In genomic region chr1:204344665-204345064, GRCh38 we compare ENCODE assay signal across 22 cellular contexts. TPM values are rescaled to one million over a fixed set of nuclear protein-coding genes. Genes with fewer than 3 reads are reported as not detected.
DNase-seq lines count a peak whose midpoint lies in the region; FAIRE-seq and TF ChIP-seq lines count a peak whose summit lies in the region.
"Had no signal": no experiment of that assay in that cellular context is flagged by ENCODE, and none has a peak within 500 bp of the region (broad histone marks: within the 10 kb centered on the region; RNA-seq: fewer than 3 reads in every experiment).

No MANE protein-coding gene starts in this region.

- TF ChIP-seq EP300 in sigmoid colon (IDR thresholded peaks at IDR 0.05) = no peak

- H3K36me3 ChIP-seq in WERI-Rb-1 = no peaks in the 10 kb centered on the region
- H3K36me3 ChIP-seq in sigmoid colon = no peaks in the 10 kb centered on the region
- H3K36me3 ChIP-seq: gastrocnemius medialis, HAP-1 had no signal

- H3K27ac ChIP-seq in WERI-Rb-1 = peak overlapping the region; percentile 92
- no peak overlapping the region for H3K27ac ChIP-seq in sigmoid colon
- H3K27ac ChIP-seq: gastrocnemius medialis had no signal

- no peaks in the 10 kb centered on the region for H3K27me3 ChIP-seq in WERI-Rb-1 (ENCODE audit: insufficient read depth, low read depth, severe bottlenecking)
- H3K27me3 ChIP-seq in sigmoid colon = peaks cover 0 to 8% (median 0%) of the 10 kb centered on the region in 3 donors
- H3K27me3 ChIP-seq: gastrocnemius medialis had no signal

- no peaks in the 10 kb centered on the region for H3K9me3 ChIP-seq in WERI-Rb-1 (ENCODE audit: severe bottlenecking)
- no peaks in the 10 kb centered on the region for H3K9me3 ChIP-seq in sigmoid colon
- H3K9me3 ChIP-seq: gastrocnemius medialis, HAP-1 had no signal

- TF ChIP-seq CTCF in WERI-Rb-1 (IDR thresholded peaks at IDR 0.05; ENCODE audit: low read depth, low read length) (no peak), sigmoid colon (IDR thresholded peaks at IDR 0.05) (no peak)

- peaks cover 0 to 13% (median 4%) of the 10 kb centered on the region in 4 donors for H3K4me1 ChIP-seq in sigmoid colon
- H3K4me1 ChIP-seq: gastrocnemius medialis, HAP-1 had no signal

- intact Hi-C loops in sigmoid colon (cut with DNase I) = loop anchor here (10.0 kb wide), 1 partner anchor 50 kb away; no protein-coding TSS in a partner anchor

- WGBS in sigmoid colon, 2 donors = 87 to 93% methylated on average over 3 of the region's 3 CpGs

- FAIRE-seq in HTR-8/SVneo (lab: Jason Lieb, UNC) = no peak
- FAIRE-seq in GM12891 (lab: Jason Lieb, UNC) = no peak
- FAIRE-seq: bronchial epithelial cell had no signal

- H3K4me3 ChIP-seq in WERI-Rb-1 (ENCODE audit: low read depth, low read length) (no peak overlapping the region), sigmoid colon (no peak overlapping the region)
- H3K4me3 ChIP-seq: gastrocnemius medialis, HAP-1, smooth muscle cell had no signal

- DNase-seq in NCI-H524 (lab: John Stamatoyannopoulos, UW) = peak; percentile 47 to 72
- DNase-seq in NCI-H524 treated with DMSO at 0.1 percent for 48 hours (lab: John Stamatoyannopoulos, UW) = no peak
- peak; percentile 36 for DNase-seq in HTR-8/SVneo (ENCODE audit: insufficient read length, low spot score)
- no peak for DNase-seq in WERI-Rb-1
- DNase-seq in sigmoid colon = peak; percentile 77
- DNase-seq in ecto neural progenitor cell (ENCODE audit: low spot score) = no peak
- no peak for DNase-seq in GM12891 (ENCODE audit: insufficient read length, low spot score)
- no peak for DNase-seq in activated T-cell treated with anti-CD3 and anti-CD28 coated beads for 4 hours
- DNase-seq: activated CD4-positive, alpha-beta T cell treated with anti-CD3 and anti-CD28 coated beads, Interleukin-2, amount 10 ng/mL, durations not matched to agents 24 days and 14 days; activated naive CD8-positive, alpha-beta T cell treated with anti-CD3 and anti-CD28 coated beads, Interleukin-2, amount 50 U/mL, for 24 hours; CD4-positive, CD25-positive, alpha-beta regulatory T cell; DMS53; erythroblast; gastrocnemius medialis; mesendoderm; natural killer cell; NCI-H2081; stimulated activated CD8-positive, alpha-beta memory T cell treated with anti-CD3 and anti-CD28 coated beads, Interleukin-4, amount 100 ng/mL, for 48 hours; T-cell had no signal

- TF ChIP-seq POLR2A in sigmoid colon (IDR thresholded peaks at IDR 0.05) (no peak), GM12891 (IDR thresholded peaks at IDR 0.05; ENCODE audit: low read depth, low read length) (no peak)

TF ChIP-seq in GM12891, 5 proteins besides CTCF, POLR2A, EP300 and RAD21:
- TF ChIP-seq SPI1 (IDR thresholded peaks at IDR 0.05; ENCODE audit: low read depth, low read length) = no peak
- TF ChIP-seq POU2F2 (IDR thresholded peaks at IDR 0.05; ENCODE audit: low read depth, low read length) = no peak
- TF ChIP-seq TAF1 (IDR thresholded peaks at IDR 0.05; ENCODE audit: low read depth, low read length) = no peak
- no peak for TF ChIP-seq POLR2AphosphoS5 (IDR thresholded peaks at IDR 0.05; ENCODE audit: low read depth, low read length)
- TF ChIP-seq PAX5 (IDR thresholded peaks at IDR 0.05; ENCODE audit: insufficient read depth, low read length, severe bottlenecking) = no peak

RNA-seq across cellular contexts. Expression of gene PLEKHA6, which starts 15.1 kb away (rescaled TPM):
- total RNA-seq in sigmoid colon = 10 to 100 TPM in 1 of 4 donors, 1 to 10 TPM in 3; 5.6 to 15.0 (median 8.5) TPM
- 10 to 100 TPM; 22.2 to 58.7 (median 40.5) TPM for polyA plus RNA-seq in sigmoid colon
- 0.33 TPM for polyA plus RNA-seq in GM12891 (2012; ENCODE audit: low read depth, missing spikeins)
- polyA plus RNA-seq: CD4-positive, CD25-positive, alpha-beta regulatory T cell had no signal

Comparison
In these comparisons a context has a peak if more than half of its experiments do, and no peak if none do; other contexts are left out.
1. DNase-seq: peak in NCI-H524 (2 of 2), HTR-8/SVneo (single experiment) and sigmoid colon (single experiment); none in NCI-H524 treated with DMSO at 0.1 percent for 48 hours (single experiment), WERI-Rb-1 (single experiment), ecto neural progenitor cell (single experiment), GM12891 (single experiment) and activated T-cell treated with anti-CD3 and anti-CD28 coated beads for 4 hours (single experiment).